In the genomic region with DNA sequence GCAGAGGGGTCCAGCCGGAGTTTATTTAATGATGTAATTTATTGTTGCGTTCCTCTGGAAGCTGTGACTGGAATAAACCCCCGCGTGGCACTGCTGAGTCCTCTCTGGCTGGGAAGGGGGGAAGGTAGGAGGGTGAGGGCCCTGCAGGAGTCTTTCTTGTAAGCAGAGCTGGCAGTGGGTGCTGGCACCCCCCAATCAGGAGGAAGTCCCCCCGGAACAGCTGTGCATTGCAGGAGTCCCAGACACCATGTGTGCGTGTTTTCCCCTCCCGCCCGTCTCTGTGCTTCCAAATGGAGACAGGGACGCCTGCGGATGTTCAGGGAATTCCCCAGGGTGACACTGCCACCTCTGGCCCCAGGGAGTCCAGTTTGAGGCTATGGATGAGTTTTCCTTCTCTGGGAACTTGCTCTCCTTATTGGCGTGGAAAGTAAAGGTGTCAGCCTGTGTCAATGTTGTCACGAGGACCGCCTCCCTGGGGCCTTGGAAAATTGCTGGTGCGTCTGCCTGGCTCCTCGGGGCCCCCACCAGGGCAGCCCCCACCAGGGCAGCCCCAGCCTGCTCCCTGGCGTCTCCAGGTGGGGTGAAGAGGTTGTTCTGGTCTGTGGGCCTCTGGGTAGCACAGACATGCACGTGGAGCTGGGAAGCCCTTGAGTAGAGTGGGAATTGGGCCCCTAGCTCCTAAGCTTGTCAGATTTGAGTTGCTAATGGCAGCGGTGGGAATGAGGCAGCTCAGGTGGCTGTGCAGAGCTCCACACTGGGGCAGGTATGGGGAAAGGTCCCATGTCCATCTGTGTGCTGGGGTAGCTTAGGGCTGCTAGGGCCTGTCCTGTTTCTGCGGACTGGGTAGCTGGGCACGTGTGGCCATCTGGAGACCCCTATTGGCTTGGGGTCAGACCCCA, we compare ENCODE assay signal across 13 cellular contexts. TPM values are rescaled to one million over a fixed set of nuclear protein-coding genes. Genes with fewer than 3 reads are reported as not detected.
DNase-seq lines count a peak whose midpoint lies in the region; ATAC-seq, FAIRE-seq and TF ChIP-seq lines count a peak whose summit lies in the region.
"Had no signal": no experiment of that assay in that cellular context is flagged by ENCODE, and none has a peak within 500 bp of the region (broad histone marks: within the 10 kb centered on the region; RNA-seq: fewer than 3 reads in every experiment).

No MANE protein-coding gene starts in this region.

- H3K27me3 ChIP-seq in skeletal muscle satellite cell (ENCODE audit: control insufficient read depth, insufficient read depth, low read length), result peaks cover 5% of the 10 kb centered on the region
- H3K27me3 ChIP-seq in foreskin keratinocyte, result peaks cover 6% of the 10 kb centered on the region

- FAIRE-seq in GM19239 (lab: Jason Lieb, UNC), result no peak

- no peak overlapping the region for H3K4me3 ChIP-seq in skeletal muscle satellite cell (ENCODE audit: low read length)

- TF ChIP-seq CTCF in foreskin keratinocyte (conservative IDR thresholded peaks at IDR 0.05), result no peak

- DNase-seq in NCI-H2227 (lab: John Stamatoyannopoulos, UW; ENCODE audit: unreplicated experiment) (peak; percentile 33), NCI-H2227 treated with DMSO at 0.1 percent for 48 hours (lab: John Stamatoyannopoulos, UW) (no peak), NCI-H526 (lab: John Stamatoyannopoulos, UW) (peak; percentile 19 to 58), glomerular visceral epithelial cell (ENCODE audit: extremely low spot score) (peak; percentile 38), NK-92 (lab: John Stamatoyannopoulos, UW; ENCODE audit: unreplicated experiment) (no peak), foreskin keratinocyte (no peak), GM19239 (ENCODE audit: insufficient read length, low spot score) (no peak)
- DNase-seq: activated CD4-positive, alpha-beta T cell treated with anti-CD3 and anti-CD28 coated beads, Interleukin-2, amount 50 U/mL, for 4 hours; immature natural killer cell; naive B cell; NCI-H2107; stimulated activated CD4-positive, alpha-beta T cell treated with anti-CD3 and anti-CD28 coated beads, Interleukin-2, amount 100 ng/mL, for 48 hours had no signal

- no peaks in the 10 kb centered on the region for H3K9me3 ChIP-seq in skeletal muscle satellite cell (replicated peaks; ENCODE audit: low read length)

- H3K27ac ChIP-seq in foreskin keratinocyte, result no peak overlapping the region

- H3K4me1 ChIP-seq in skeletal muscle satellite cell (ENCODE audit: control insufficient read depth, insufficient read depth, low read length) (peaks cover 15% of the 10 kb centered on the region), foreskin keratinocyte (no peaks in the 10 kb centered on the region)

- no peak for ATAC-seq in foreskin keratinocyte

- H3K36me3 ChIP-seq in skeletal muscle satellite cell (ENCODE audit: insufficient read depth, low read length), result peaks cover 22% of the 10 kb centered on the region

- no peak overlapping the region for H3K9ac ChIP-seq in skeletal muscle satellite cell (ENCODE audit: low read depth, low read length)

- H3K4me2 ChIP-seq in skeletal muscle satellite cell (ENCODE audit: low read length), result peak overlapping the region; percentile 31

RNA-seq across cellular contexts. Expression of a gene that starts 2.7 kb away (rescaled TPM):
- total RNA-seq in skeletal muscle satellite cell (2012; rRNA removed), result 0.25 and 0.44 TPM in 2 replicates
- 0.25 and 0.34 TPM in 2 replicates for total RNA-seq in foreskin keratinocyte
- 0.32 and 0.41 TPM in 2 replicates for polyA plus RNA-seq in foreskin keratinocyte

Comparison
In these comparisons a context has a peak if more than half of its experiments do, and no peak if none do; other contexts are left out.
1. DNase-seq: peak in NCI-H2227 (single experiment), NCI-H526 (2 of 2) and glomerular visceral epithelial cell (single experiment); none in NCI-H2227 treated with DMSO at 0.1 percent for 48 hours (single experiment), NK-92 (single experiment), foreskin keratinocyte (0 of 2) and GM19239 (single experiment).